ENCODE assay signal across 21 cellular contexts in the genomic region with DNA sequence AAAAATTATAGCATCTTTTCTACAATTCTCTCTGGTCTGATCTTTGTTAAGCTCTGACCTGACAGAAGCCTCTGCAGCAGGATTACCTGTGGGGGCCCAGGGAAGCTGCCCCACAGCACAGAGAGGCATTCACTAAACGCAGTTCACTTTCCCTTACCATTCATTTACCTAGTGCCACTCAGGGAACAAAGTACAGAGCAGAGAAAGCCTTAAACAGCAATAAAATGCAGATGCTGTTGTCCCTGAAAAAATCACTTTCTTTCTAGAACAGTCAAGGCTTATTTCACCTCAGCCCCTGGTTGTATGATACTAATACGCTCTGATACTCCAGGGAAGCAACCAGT. TPM values are rescaled to one million over a fixed set of nuclear protein-coding genes. Genes with fewer than 3 reads are reported as not detected.
A peak's percentile ranks its signal among the peaks of the same experiment; 100 is the strongest.
DNase-seq lines count a peak whose midpoint lies in the region; ATAC-seq and TF ChIP-seq lines count a peak whose summit lies in the region.
"Had no signal": no experiment of that assay in that cellular context is flagged by ENCODE, and none has a peak within 500 bp of the region (broad histone marks: within the 10 kb centered on the region; RNA-seq: fewer than 3 reads in every experiment).

No MANE protein-coding gene starts in this region.

- H3K4me3 ChIP-seq in SK-N-SH (ENCODE audit: low read depth in 2 of 2, low read length in 1 of 2) (no peak overlapping the region; a peak in 1 of 4 replicates), esophagus muscularis mucosa (no peak overlapping the region), thymus (ENCODE audit: low read length) (no peak overlapping the region)
- H3K4me3 ChIP-seq: thoracic aorta had no signal

- TF ChIP-seq CTCF in SK-N-SH (IDR thresholded peaks at IDR 0.05) (no peak), esophagus muscularis mucosa (IDR thresholded peaks at IDR 0.05) (no peak), osteocyte (IDR thresholded peaks at IDR 0.05) (no peak)

- H3K9me2 ChIP-seq in SK-N-SH: no peaks in the 10 kb centered on the region

- CTCF ChIA-PET in SK-N-SH (lab: Yijun Ruan, JAX): interaction anchor here (1.0 to 1.8 kb wide), 4 partner anchors 53 to 127 kb away, joined by 3 to 9 read pairs (median 6); no protein-coding TSS in a partner anchor

- intact Hi-C loops in esophagus muscularis mucosa (cut with DNase I): no loop called here

- peaks cover 0 to 4% of the 10 kb centered on the region in 2 experiments for H3K36me3 ChIP-seq in SK-N-SH (replicated peaks in 1 of 2; ENCODE audit: control insufficient read depth in 1 of 2, insufficient read depth in 2 of 2, low read length in 1 of 2)
- no peaks in the 10 kb centered on the region for H3K36me3 ChIP-seq in esophagus muscularis mucosa
- H3K36me3 ChIP-seq in thymus (ENCODE audit: control insufficient read depth, insufficient read depth): no peaks in the 10 kb centered on the region
- H3K36me3 ChIP-seq: brain microvascular endothelial cell, thoracic aorta had no signal

- no peaks in the 10 kb centered on the region for H3K27me3 Mint-ChIP-seq in osteocyte (ENCODE audit: unreplicated experiment)
- H3K27me3 Mint-ChIP-seq: activated CD4-positive, alpha-beta T cell treated with anti-CD3 and anti-CD28 coated beads, Interleukin-2, amount 10 ng/mL, durations not matched to agents 7 days and 5 days; natural killer cell treated with Interleukin-12 subunit alpha and Interleukin-12 subunit beta and Interleukin-15 and Interleukin-18, amount 100 ng/mL, for 72 hours had no signal

- TF ChIP-seq EP300 in SK-N-SH (IDR thresholded peaks at IDR 0.05; ENCODE audit: borderline replicate concordance in 1 of 2, low read depth in 1 of 2, low read length in 1 of 2) (no peak), esophagus muscularis mucosa (IDR thresholded peaks at IDR 0.05) (no peak)

- no peaks in the 10 kb centered on the region for H4K20me1 ChIP-seq in SK-N-SH (ENCODE audit: insufficient read depth)

- peaks cover 23% of the 10 kb centered on the region for H3K4me1 Mint-ChIP-seq in osteocyte (ENCODE audit: unreplicated experiment)

- H3K4me1 ChIP-seq in SK-N-SH (ENCODE audit: control insufficient read depth in 1 of 2, insufficient read depth in 2 of 2, low read depth in 1 of 2, low read length in 1 of 2): peaks cover 30 to 31% of the 10 kb centered on the region in 2 experiments
- H3K4me1 ChIP-seq in esophagus muscularis mucosa: peaks cover 5 to 35% (median 27%) of the 10 kb centered on the region in 4 donors
- H3K4me1 ChIP-seq in thymus (ENCODE audit: control insufficient read depth, insufficient read depth, low read length): no peaks in the 10 kb centered on the region

- no peak for TF ChIP-seq RAD21 in SK-N-SH (IDR thresholded peaks at IDR 0.05; ENCODE audit: low read length)

- no peaks in the 10 kb centered on the region for H3K79me2 ChIP-seq in SK-N-SH (ENCODE audit: insufficient read depth)

- H3K27ac ChIP-seq in SK-N-SH (ENCODE audit: low read depth in 2 of 2, low read length in 1 of 2) (peak overlapping the region; percentile 35 to 98; a peak in 3 of 4 replicates), esophagus muscularis mucosa (replicated peaks in 1 of 4) (peak overlapping the region; percentile 36 to 65 (median 44)), thymus (ENCODE audit: low read depth) (peak overlapping the region; percentile 36)
- H3K27ac ChIP-seq: 22Rv1, brain microvascular endothelial cell, C4-2B, thoracic aorta had no signal

- H3K4me2 ChIP-seq in SK-N-SH: peak overlapping the region; percentile 24; the same call in 1 of the 2 replicates

- H3K27me3 ChIP-seq in SK-N-SH (ENCODE audit: insufficient read depth) (no peaks in the 10 kb centered on the region), esophagus muscularis mucosa (no peaks in the 10 kb centered on the region), thymus (ENCODE audit: control insufficient read depth, insufficient read depth) (no peaks in the 10 kb centered on the region)
- H3K27me3 ChIP-seq: brain microvascular endothelial cell had no signal

- H3K9ac ChIP-seq in SK-N-SH: no peak overlapping the region

- ATAC-seq in SK-N-SH treated with all-trans-retinoic acid at 6 μM for 48 hours (no peak), GM18511 (IDR thresholded peaks at IDR 0.05; ENCODE audit: unreplicated experiment) (no peak)
- ATAC-seq: esophagus mucosa; natural killer cell treated with Interleukin-12 subunit alpha and Interleukin-12 subunit beta and Interleukin-15 and Interleukin-18, amount 100 ng/mL, for 72 hours had no signal

- no peaks in the 10 kb centered on the region for H3K36me3 Mint-ChIP-seq in osteocyte (ENCODE audit: unreplicated experiment)
- H3K36me3 Mint-ChIP-seq: natural killer cell treated with Interleukin-12 subunit alpha and Interleukin-12 subunit beta and Interleukin-15 and Interleukin-18, amount 100 ng/mL, for 72 hours had no signal

- 52% methylated on average over 2 of the region's 2 CpGs for WGBS in SK-N-SH (ENCODE audit: low lambda C conversion rate)
- WGBS in esophagus muscularis mucosa: 44% methylated on average over 2 of the region's 2 CpGs
- WGBS in thymus: over 99% methylated on average over 2 of the region's 2 CpGs

- POLR2A ChIA-PET in SK-N-SH (lab: Yijun Ruan, JAX): no interaction called here

- DNase-seq in SK-N-SH: no peak
- no peak for DNase-seq in esophagus muscularis mucosa (ENCODE audit: extremely low spot score)
- DNase-seq in osteocyte (ENCODE audit: extremely low spot score, unreplicated experiment): no peak
- no peak for DNase-seq in T-helper 1 cell
- DNase-seq in GM19240 (ENCODE audit: insufficient read length, low spot score): no peak
- DNase-seq: activated CD4-positive, alpha-beta T cell treated with anti-CD3 and anti-CD28 coated beads, Interleukin-2, amount 10 ng/mL, durations not matched to agents 7 days and 5 days; activated naive CD4-positive, alpha-beta T cell treated with anti-CD3 and anti-CD28 coated beads, Interleukin-2, amount 50 U/mL, for 16 hours; brain microvascular endothelial cell; DMS53; hippocampal formation; NCI-H1694; NCI-H446 treated with DMSO at 0.1 percent for 48 hours; T1000 had no signal

- no peak overlapping the region for H2AFZ ChIP-seq in SK-N-SH (ENCODE audit: low read depth)

- no peak overlapping the region for H3K4me3 Mint-ChIP-seq in osteocyte (ENCODE audit: unreplicated experiment)
- H3K4me3 Mint-ChIP-seq: activated CD4-positive, alpha-beta T cell treated with anti-CD3 and anti-CD28 coated beads, Interleukin-2, amount 10 ng/mL, durations not matched to agents 7 days and 5 days; natural killer cell treated with Interleukin-12 subunit alpha and Interleukin-12 subunit beta and Interleukin-15 and Interleukin-18, amount 100 ng/mL, for 72 hours had no signal

- H3K27ac Mint-ChIP-seq in osteocyte (ENCODE audit: unreplicated experiment): peak overlapping the region; percentile 50
- H3K27ac Mint-ChIP-seq: activated CD4-positive, alpha-beta T cell treated with anti-CD3 and anti-CD28 coated beads, Interleukin-2, amount 10 ng/mL, durations not matched to agents 7 days and 5 days; natural killer cell treated with Interleukin-12 subunit alpha and Interleukin-12 subunit beta and Interleukin-15 and Interleukin-18, amount 100 ng/mL, for 72 hours had no signal

- no peaks in the 10 kb centered on the region for H3K9me3 Mint-ChIP-seq in osteocyte (ENCODE audit: unreplicated experiment)
- H3K9me3 Mint-ChIP-seq: activated CD4-positive, alpha-beta T cell treated with anti-CD3 and anti-CD28 coated beads, Interleukin-2, amount 10 ng/mL, durations not matched to agents 7 days and 5 days; natural killer cell treated with Interleukin-12 subunit alpha and Interleukin-12 subunit beta and Interleukin-15 and Interleukin-18, amount 100 ng/mL, for 72 hours had no signal

- no peak for TF ChIP-seq POLR2A in esophagus muscularis mucosa (IDR thresholded peaks at IDR 0.05; ENCODE audit: low read depth)

- peaks cover 27% of the 10 kb centered on the region for H3F3A ChIP-seq in SK-N-SH (replicated peaks; ENCODE audit: insufficient read depth)

- H3K9me3 ChIP-seq in SK-N-SH (no peaks in the 10 kb centered on the region), esophagus muscularis mucosa (no peaks in the 10 kb centered on the region), thymus (ENCODE audit: control insufficient read depth) (no peaks in the 10 kb centered on the region)
- H3K9me3 ChIP-seq: thoracic aorta had no signal

TF ChIP-seq in SK-N-SH, 30 proteins besides CTCF, POLR2A, EP300 and RAD21 (continues in another document):
- no peak for TF ChIP-seq FOXM1 (IDR thresholded peaks at IDR 0.05; ENCODE audit: low read depth)

TF ChIP-seq in SK-N-SH treated with all-trans-retinoic acid at 6 μM for 48 hours, 23 proteins besides CTCF, POLR2A, EP300 and RAD21:
- TF ChIP-seq OSR1 (CRISPR knock-in tag; IDR thresholded peaks at IDR 0.05) (no peak), BACH2 (CRISPR knock-in tag; IDR thresholded peaks at IDR 0.05; ENCODE audit: borderline replicate concordance) (no peak), ARNTL (CRISPR knock-in tag; IDR thresholded peaks at IDR 0.05; ENCODE audit: borderline replicate concordance, low read depth) (no peak), ZNF565 (CRISPR knock-in tag; conservative IDR thresholded peaks at IDR 0.05; ENCODE audit: low read depth) (no peak), SNAI2 (CRISPR knock-in tag; IDR thresholded peaks at IDR 0.05) (no peak), ESRRG (CRISPR knock-in tag; IDR thresholded peaks at IDR 0.05) (no peak)

RNA-seq across cellular contexts. Expression of a gene that starts 54.0 kb away (rescaled TPM):
- polyA plus RNA-seq in SK-N-SH (2012; rRNA removed) (204 and 242 TPM in 2 replicates), thymus (131 TPM)
- 282 and 327 TPM in 2 replicates for polyA plus RNA-seq in SK-N-SH (2012; cell fraction: cytosol; rRNA removed)
- polyA plus RNA-seq in SK-N-SH (2012; cell fraction: nucleus; rRNA removed): 113 and 197 TPM in 2 replicates
- total RNA-seq in esophagus muscularis mucosa (100 to 1,000 TPM; 140 to 268 (median 194) TPM), osteocyte (223 and 238 TPM in 2 replicates)
